Comparison of ENCODE assay signal across 1 cellular context in the genomic region with DNA sequence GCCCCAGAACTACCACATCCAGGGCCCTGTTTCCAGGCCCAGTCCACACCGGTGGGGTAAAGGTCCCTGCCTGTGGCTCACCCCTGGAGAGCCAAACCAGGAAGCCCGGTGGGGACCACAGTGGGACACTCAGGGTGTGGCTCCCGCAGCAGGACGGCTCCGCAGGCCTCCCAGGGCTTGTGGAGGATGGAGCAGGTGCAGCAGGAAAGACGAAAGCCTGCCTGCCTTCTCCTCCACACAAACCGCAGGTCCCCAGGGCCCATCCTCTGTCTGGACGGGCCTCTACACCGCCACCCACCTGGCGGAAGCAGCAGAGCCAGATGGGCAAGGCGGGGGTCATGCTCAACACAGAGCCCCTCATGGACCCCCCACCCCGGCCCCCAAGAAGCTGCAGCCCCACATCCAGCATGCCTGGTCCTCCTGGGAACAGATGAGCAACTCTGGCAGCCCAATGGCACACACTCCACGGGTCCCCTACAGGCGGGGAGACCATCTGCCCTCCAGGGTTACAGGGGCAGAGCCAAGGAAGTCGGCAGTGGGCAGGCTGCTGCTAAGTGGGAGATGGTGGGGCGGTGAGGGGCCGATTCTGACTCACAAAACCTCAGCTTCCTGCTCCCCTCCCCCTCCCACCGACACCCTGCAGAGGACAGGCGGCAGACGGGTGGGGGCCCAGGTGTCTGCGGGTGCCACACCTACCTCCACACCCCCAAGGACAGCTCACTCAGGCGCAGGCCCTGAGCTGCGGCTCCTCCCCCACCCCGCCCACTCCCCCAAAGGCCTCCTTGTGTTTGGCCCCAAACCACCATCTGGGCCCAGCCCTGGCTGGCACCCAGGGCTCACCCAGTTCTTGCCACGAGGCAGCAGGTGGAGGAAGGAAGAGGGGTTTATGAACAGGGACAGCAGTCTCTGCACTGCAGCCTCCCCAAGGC.
TF ChIP-seq lines count a peak whose summit lies in the region.

No MANE protein-coding gene starts in this region.

TF ChIP-seq in SK-N-SH treated with all-trans-retinoic acid at 6 μM for 48 hours, 23 proteins besides CTCF, POLR2A, EP300 and RAD21 (continued from another document):
- no peak for TF ChIP-seq TSHZ2 (CRISPR knock-in tag; IDR thresholded peaks at IDR 0.05)
- TF ChIP-seq SNAI2 (CRISPR knock-in tag; IDR thresholded peaks at IDR 0.05) = no peak
- no peak for TF ChIP-seq ZNF565 (CRISPR knock-in tag; conservative IDR thresholded peaks at IDR 0.05; ENCODE audit: low read depth)
- TF ChIP-seq TCF4 (CRISPR knock-in tag; IDR thresholded peaks at IDR 0.05; ENCODE audit: borderline replicate concordance) = no peak
- TF ChIP-seq OSR1 (CRISPR knock-in tag; IDR thresholded peaks at IDR 0.05) = no peak
